Comparison of ENCODE assay signal across 6 cellular contexts in genomic region chr3:126768903-126769302, GRCh38.
"Had no signal": no experiment of that assay in that cellular context is flagged by ENCODE, and none has a peak within 500 bp of the region (broad histone marks: within the 10 kb centered on the region; RNA-seq: fewer than 3 reads in every experiment).

No MANE protein-coding gene starts in this region.

- DNase-seq: Karpas-422, KBM-7, KG1 had no signal

- H3K4me2 ChIP-seq: KMS-11 had no signal

- FAIRE-seq: HTR-8/SVneo had no signal

- H3K27ac ChIP-seq: HL-60, KMS-11 had no signal

- H3K9ac ChIP-seq: KMS-11 had no signal
